ENCODE assay signal across 9 cellular contexts in genomic region chr3:138842483-138843188, GRCh38. TPM values are rescaled to one million over a fixed set of nuclear protein-coding genes. Genes with fewer than 3 reads are reported as not detected.
DNase-seq lines count a peak whose midpoint lies in the region; ATAC-seq and TF ChIP-seq lines count a peak whose summit lies in the region.
"Had no signal": no experiment of that assay in that cellular context is flagged by ENCODE, and none has a peak within 500 bp of the region (broad histone marks: within the 10 kb centered on the region; RNA-seq: fewer than 3 reads in every experiment).

No MANE protein-coding gene starts in this region.

- peak overlapping the region; percentile 52 for H3K4me3 ChIP-seq in OCI-LY3 (ENCODE audit: low read length)
- H3K4me3 ChIP-seq in osteoblast (ENCODE audit: insufficient read depth, low read length), result no peak overlapping the region

- ATAC-seq in GM19328 (IDR thresholded peaks at IDR 0.05; ENCODE audit: unreplicated experiment) (peak; percentile 73), HG02884 (IDR thresholded peaks at IDR 0.05; ENCODE audit: unreplicated experiment) (peak; percentile 95)
- ATAC-seq in stimulated activated memory B cell treated with anti-CD40 and anti-IgM and Interleukin-4, amounts not matched to agents 10 μg/mL and 1 μg/mL and 100 μg/mL, for 72 hours, result peak; percentile 70

- no peaks in the 10 kb centered on the region for H3K79me2 ChIP-seq in OCI-LY3 (ENCODE audit: low read length)
- H3K79me2 ChIP-seq in osteoblast (ENCODE audit: insufficient read depth, low read length), result no peaks in the 10 kb centered on the region

- TF ChIP-seq POLR2A in erythroblast (IDR thresholded peaks at IDR 0.05; ENCODE audit: low read length), result no peak

- H3K4me1 Mint-ChIP-seq in stimulated activated memory B cell treated with anti-CD40 and anti-IgM and Interleukin-4, amounts not matched to agents 10 μg/mL and 1 μg/mL and 100 μg/mL, for 72 hours, result peaks cover 14% of the 10 kb centered on the region

- H2AFZ ChIP-seq in OCI-LY3 (ENCODE audit: low read depth, low read length), result no peak overlapping the region
- no peak overlapping the region for H2AFZ ChIP-seq in osteoblast (ENCODE audit: low read length)

- H3K27me3 Mint-ChIP-seq in stimulated activated memory B cell treated with anti-CD40 and anti-IgM and Interleukin-4, amounts not matched to agents 10 μg/mL and 1 μg/mL and 100 μg/mL, for 72 hours, result no peaks in the 10 kb centered on the region
- H3K27me3 Mint-ChIP-seq: activated CD4-positive, alpha-beta memory T cell treated with anti-CD3 and anti-CD28 coated beads for 36 hours had no signal

- no peaks in the 10 kb centered on the region for H4K20me1 ChIP-seq in OCI-LY3 (ENCODE audit: insufficient read depth, low read length)
- no peaks in the 10 kb centered on the region for H4K20me1 ChIP-seq in osteoblast (ENCODE audit: insufficient read depth, low read length)

- peak overlapping the region; percentile 39; the same call in 1 of the 2 replicates for H3K9ac ChIP-seq in OCI-LY3 (ENCODE audit: low read length)

- H3K36me3 ChIP-seq in OCI-LY3 (replicated peaks; ENCODE audit: low read depth, low read length) (no peaks in the 10 kb centered on the region), osteoblast (ENCODE audit: insufficient read depth, low read length) (no peaks in the 10 kb centered on the region)

- H3K27ac ChIP-seq in OCI-LY3 (ENCODE audit: low read length) (peak overlapping the region; percentile 75), osteoblast (ENCODE audit: low read depth, low read length) (no peak overlapping the region)

- no peaks in the 10 kb centered on the region for H3K9me3 ChIP-seq in OCI-LY3 (ENCODE audit: insufficient read depth, low read length)
- no peaks in the 10 kb centered on the region for H3K9me3 ChIP-seq in osteoblast (ENCODE audit: low read depth, low read length)

- DNase-seq in osteoblast (ENCODE audit: insufficient read length, low spot score, missing footprints) (no peak), erythroblast (lab: John Stamatoyannopoulos, UW) (no peak), GM19240 (ENCODE audit: insufficient read length, low spot score) (no peak)
- DNase-seq: activated CD4-positive, alpha-beta memory T cell treated with anti-CD3 and anti-CD28 coated beads for 36 hours; NCI-H1092 treated with DMSO at 0.1 percent for 48 hours had no signal

- no peaks in the 10 kb centered on the region for H3K36me3 Mint-ChIP-seq in stimulated activated memory B cell treated with anti-CD40 and anti-IgM and Interleukin-4, amounts not matched to agents 10 μg/mL and 1 μg/mL and 100 μg/mL, for 72 hours
- H3K36me3 Mint-ChIP-seq: activated CD4-positive, alpha-beta memory T cell treated with anti-CD3 and anti-CD28 coated beads for 36 hours had no signal

- TF ChIP-seq CTCF in OCI-LY3 (IDR thresholded peaks at IDR 0.05; ENCODE audit: low read depth, low read length) (no peak), osteoblast (IDR thresholded peaks at IDR 0.05; ENCODE audit: extremely low read depth, low read depth, low read length) (no peak)

- H3K9me3 Mint-ChIP-seq in stimulated activated memory B cell treated with anti-CD40 and anti-IgM and Interleukin-4, amounts not matched to agents 10 μg/mL and 1 μg/mL and 100 μg/mL, for 72 hours, result no peaks in the 10 kb centered on the region
- H3K9me3 Mint-ChIP-seq: activated CD4-positive, alpha-beta memory T cell treated with anti-CD3 and anti-CD28 coated beads for 36 hours had no signal

- peak overlapping the region; percentile 90 for H3K4me2 ChIP-seq in OCI-LY3 (ENCODE audit: low read length)
- H3K4me2 ChIP-seq in osteoblast (ENCODE audit: insufficient read depth, low read length), result no peak overlapping the region

- no peak overlapping the region for H3K27ac Mint-ChIP-seq in stimulated activated memory B cell treated with anti-CD40 and anti-IgM and Interleukin-4, amounts not matched to agents 10 μg/mL and 1 μg/mL and 100 μg/mL, for 72 hours
- H3K27ac Mint-ChIP-seq: activated CD4-positive, alpha-beta memory T cell treated with anti-CD3 and anti-CD28 coated beads for 36 hours had no signal

- H3K4me1 ChIP-seq in OCI-LY3 (ENCODE audit: low read length), result peaks cover 17% of the 10 kb centered on the region
- no peaks in the 10 kb centered on the region for H3K4me1 ChIP-seq in osteoblast (ENCODE audit: insufficient read depth, low read length)

- H3K4me3 Mint-ChIP-seq in stimulated activated memory B cell treated with anti-CD40 and anti-IgM and Interleukin-4, amounts not matched to agents 10 μg/mL and 1 μg/mL and 100 μg/mL, for 72 hours, result no peak overlapping the region
- H3K4me3 Mint-ChIP-seq: activated CD4-positive, alpha-beta memory T cell treated with anti-CD3 and anti-CD28 coated beads for 36 hours had no signal

- no peaks in the 10 kb centered on the region for H3K27me3 ChIP-seq in OCI-LY3 (ENCODE audit: low read depth, low read length)
- no peaks in the 10 kb centered on the region for H3K27me3 ChIP-seq in osteoblast (ENCODE audit: insufficient read depth, low read length)

RNA-seq across cellular contexts. Expression of gene PIK3CB, which starts 7.9 kb away (rescaled TPM):
- 14.5 and 16.8 TPM in 2 replicates for total RNA-seq in osteoblast
